Comparison of ENCODE assay signal across 18 cellular contexts in genomic region chr13:107113387-107113786, GRCh38.
DNase-seq lines count a peak whose midpoint lies in the region; ATAC-seq and TF ChIP-seq lines count a peak whose summit lies in the region.
"Had no signal": no experiment of that assay in that cellular context is flagged by ENCODE, and none has a peak within 500 bp of the region (broad histone marks: within the 10 kb centered on the region; RNA-seq: fewer than 3 reads in every experiment).

No MANE protein-coding gene starts in this region.

- peak overlapping the region; percentile 22 for H2AK5ac ChIP-seq in neuronal stem cell (ENCODE audit: low read depth, low read length)

- ATAC-seq in left lobe of liver = peak; percentile 82
- no peak for ATAC-seq in naive thymus-derived CD8-positive, alpha-beta T cell
- ATAC-seq in HG02759 (IDR thresholded peaks at IDR 0.05; ENCODE audit: unreplicated experiment) = no peak
- no peak for ATAC-seq in GM21447 (IDR thresholded peaks at IDR 0.05; ENCODE audit: unreplicated experiment)
- ATAC-seq: CD8-positive, alpha-beta T cell had no signal

- H3K36me3 ChIP-seq in liver (ENCODE audit: control insufficient read depth in 4 of 4, insufficient read depth in 3 of 4, low read depth in 1 of 4, low read length in 3 of 4) (no peaks in the 10 kb centered on the region), neuronal stem cell (replicated peaks in 1 of 2; ENCODE audit: control insufficient read depth in 2 of 2, insufficient read depth in 2 of 2, low read length in 2 of 2) (no peaks in the 10 kb centered on the region)
- H3K36me3 ChIP-seq: BE2C had no signal

- H3K4ac ChIP-seq in neuronal stem cell (ENCODE audit: low read length) = no peak overlapping the region

- TF ChIP-seq RAD21 in liver (IDR thresholded peaks at IDR 0.05) = no peak

- H3K27ac ChIP-seq in liver (ENCODE audit: low read depth in 1 of 2, low read length in 2 of 2) (no peak overlapping the region), neuronal stem cell (replicated peaks; ENCODE audit: low read length) (no peak overlapping the region)
- H3K27ac ChIP-seq: BLaER1 had no signal

- no peak overlapping the region for H2BK12ac ChIP-seq in neuronal stem cell (ENCODE audit: low read length)

- H2BK15ac ChIP-seq in neuronal stem cell (ENCODE audit: low read length) = no peak overlapping the region

- H3K18ac ChIP-seq in neuronal stem cell (ENCODE audit: low read length) = peak overlapping the region; percentile 35

- no peak overlapping the region for H4K91ac ChIP-seq in neuronal stem cell (ENCODE audit: low read depth, low read length, poor library complexity)

- no peak overlapping the region for H3K9ac ChIP-seq in liver (ENCODE audit: low read depth in 1 of 2, low read length in 2 of 2)
- no peak overlapping the region for H3K9ac ChIP-seq in neuronal stem cell (ENCODE audit: low read depth, low read length, poor library complexity)
- H3K9ac ChIP-seq: BLaER1 had no signal

- H3K27me3 Mint-ChIP-seq in naive thymus-derived CD8-positive, alpha-beta T cell = peaks cover 2 to 17% (median 12%) of the 10 kb centered on the region in 5 donors
- peaks cover 0 to 1% (median 0%) of the 10 kb centered on the region in 3 donors for H3K27me3 Mint-ChIP-seq in CD14-positive monocyte (ENCODE audit: low read depth in 3 of 3)
- H3K27me3 Mint-ChIP-seq: CD4-positive, alpha-beta T cell had no signal

- no peaks in the 10 kb centered on the region for H3K4me1 Mint-ChIP-seq in naive thymus-derived CD8-positive, alpha-beta T cell
- no peaks in the 10 kb centered on the region for H3K4me1 Mint-ChIP-seq in CD14-positive monocyte

- no peaks in the 10 kb centered on the region for H3K79me1 ChIP-seq in neuronal stem cell (ENCODE audit: low read depth, low read length)

- no peak overlapping the region for H2AFZ ChIP-seq in neuronal stem cell (ENCODE audit: low read length)

- no peak overlapping the region for H3K4me3 Mint-ChIP-seq in naive thymus-derived CD8-positive, alpha-beta T cell
- H3K4me3 Mint-ChIP-seq in CD14-positive monocyte = no peak overlapping the region
- H3K4me3 Mint-ChIP-seq: CD4-positive, alpha-beta T cell; CD8-positive, alpha-beta T cell had no signal

- no peak overlapping the region for H3K23ac ChIP-seq in neuronal stem cell (ENCODE audit: low read depth, low read length, poor library complexity)

- H2BK5ac ChIP-seq in neuronal stem cell (ENCODE audit: low read length) = no peak overlapping the region

- peaks cover 0 to 2% (median 0%) of the 10 kb centered on the region in 4 donors for H3K9me3 ChIP-seq in liver (ENCODE audit: control insufficient read depth in 4 of 4, low read length in 3 of 4)
- peaks cover 3% of the 10 kb centered on the region in 2 donors for H3K9me3 ChIP-seq in neuronal stem cell (replicated peaks in 1 of 2; ENCODE audit: control insufficient read depth in 2 of 2, insufficient read depth in 1 of 2, low read depth in 1 of 2, low read length in 2 of 2)
- H3K9me3 ChIP-seq: BE2C had no signal

- H4K8ac ChIP-seq in neuronal stem cell (ENCODE audit: low read depth, low read length) = no peak overlapping the region

- no peak for DNase-seq in left lobe of liver (ENCODE audit: low spot score)
- no peak for DNase-seq in neuronal stem cell (ENCODE audit: low spot score)
- no peak for DNase-seq in naive thymus-derived CD8-positive, alpha-beta T cell
- no peak for DNase-seq in CD14-positive monocyte (ENCODE audit: low spot score)
- DNase-seq: 8988T; ACHN; BE2C; C1 segment of cervical spinal cord; Caco-2; Calu3; CD4-positive, alpha-beta T cell; CD8-positive, alpha-beta T cell; DMS79 treated with DMSO at 0.1 percent for 48 hours; GF-D8 had no signal

- H3K4me1 ChIP-seq in liver (ENCODE audit: control insufficient read depth in 4 of 4, insufficient read depth in 4 of 4, low read length in 3 of 4) (no peaks in the 10 kb centered on the region), neuronal stem cell (ENCODE audit: control insufficient read depth in 2 of 2, insufficient read depth in 1 of 2, low read depth in 1 of 2, low read length in 2 of 2) (no peaks in the 10 kb centered on the region)
- H3K4me1 ChIP-seq: BE2C had no signal

- intact Hi-C loops in CD14-positive monocyte (cut with micrococcal nuclease) = no loop called here

- H3K4me2 ChIP-seq in neuronal stem cell (ENCODE audit: insufficient read depth, low read length, poor library complexity, severe bottlenecking) = no peak overlapping the region
- H3K4me2 ChIP-seq: BLaER1 had no signal

- no peak overlapping the region for H3K14ac ChIP-seq in neuronal stem cell (ENCODE audit: low read length)

- POLR2A ChIA-PET in naive thymus-derived CD8-positive, alpha-beta T cell (lab: Charles Lee) = no interaction called here

- no peaks in the 10 kb centered on the region for H3K36me3 Mint-ChIP-seq in naive thymus-derived CD8-positive, alpha-beta T cell
- H3K36me3 Mint-ChIP-seq in CD14-positive monocyte = no peaks in the 10 kb centered on the region
- H3K36me3 Mint-ChIP-seq: CD8-positive, alpha-beta T cell had no signal

- TF ChIP-seq CTCF in liver (IDR thresholded peaks at IDR 0.05; ENCODE audit: low read depth, low read length, missing input control) (no peak), CD14-positive monocyte (IDR thresholded peaks at IDR 0.05) (no peak)

- peaks cover 0 to 26% (median 7%) of the 10 kb centered on the region in 9 donors for H3K9me3 Mint-ChIP-seq in naive thymus-derived CD8-positive, alpha-beta T cell
- H3K9me3 Mint-ChIP-seq in CD14-positive monocyte = peaks cover 1 to 19% (median 7%) of the 10 kb centered on the region in 7 donors

- H3K27me3 ChIP-seq in liver (ENCODE audit: control insufficient read depth in 4 of 4, insufficient read depth in 4 of 4, low read length in 3 of 4) = no peaks in the 10 kb centered on the region
- H3K27me3 ChIP-seq in neuronal stem cell (ENCODE audit: control insufficient read depth in 3 of 3, insufficient read depth in 3 of 3, low read depth in 1 of 3, low read length in 3 of 3) = no peaks in the 10 kb centered on the region
- H3K27me3 ChIP-seq: BE2C, BLaER1 had no signal

- no peak overlapping the region for H2BK120ac ChIP-seq in neuronal stem cell (ENCODE audit: low read depth, low read length)

- H3K4me3 ChIP-seq in liver (ENCODE audit: low read depth in 1 of 3, low read length in 3 of 3) = no peak overlapping the region
- H3K4me3 ChIP-seq in neuronal stem cell (ENCODE audit: low read length in 2 of 2) = no peak overlapping the region
- H3K4me3 ChIP-seq: BLaER1 had no signal

- H3K27ac Mint-ChIP-seq in naive thymus-derived CD8-positive, alpha-beta T cell = no peak overlapping the region
- no peak overlapping the region for H3K27ac Mint-ChIP-seq in CD14-positive monocyte
- H3K27ac Mint-ChIP-seq: CD4-positive, alpha-beta T cell; CD8-positive, alpha-beta T cell had no signal

- WGBS in liver = 64% methylated on average over 1 of the region's 1 CpG
- WGBS in neuronal stem cell (ENCODE audit: extremely low coverage in 2 of 2, insufficient read length in 2 of 2, insufficient replicate concordance in 1 of 2), 2 donors = no CpG with 5 or more reads among the region's 1 CpG

TF ChIP-seq in liver, 16 proteins besides CTCF, POLR2A, EP300 and RAD21:
- TF ChIP-seq MAX (IDR thresholded peaks at IDR 0.05) (no peak), FOXA2 (IDR thresholded peaks at IDR 0.05) (no peak), HNF4A (conservative IDR thresholded peaks at IDR 0.05) (peak; percentile 23 to 73), GABPA (IDR thresholded peaks at IDR 0.05 in 1 of 2, conservative IDR thresholded peaks at IDR 0.05 in 1 of 2) (no peak), REST (IDR thresholded peaks at IDR 0.05) (no peak), SP1 (IDR thresholded peaks at IDR 0.05) (no peak), YY1 (IDR thresholded peaks at IDR 0.05) (no peak), NR2F2 (IDR thresholded peaks at IDR 0.05) (no peak), RXRA (IDR thresholded peaks at IDR 0.05) (peak in 1 of 2 donors; percentile 39), ATF3 (IDR thresholded peaks at IDR 0.05) (peak; percentile 16)
